Comparison of ENCODE assay signal across 1 cellular context in genomic region chr12:9066183-9066623, GRCh38.
TF ChIP-seq lines count a peak whose summit lies in the region.

No MANE protein-coding gene starts in this region.

TF ChIP-seq in HepG2, 621 proteins besides CTCF, POLR2A, EP300 and RAD21 (continued from another document and continues in another):
- TF ChIP-seq SALL2 (CRISPR knock-in tag; IDR thresholded peaks at IDR 0.05) (peak; percentile 78; the same call in 1 of the 2 replicates), RXRA (CRISPR knock-in tag; IDR thresholded peaks at IDR 0.05) (peak; percentile 44; the same call in 1 of the 2 replicates), ZNF276 (CRISPR knock-in tag; IDR thresholded peaks at IDR 0.05; ENCODE audit: low read depth) (no peak), THRA (CRISPR knock-in tag; IDR thresholded peaks at IDR 0.05; ENCODE audit: borderline replicate concordance) (no peak), MAZ (IDR thresholded peaks at IDR 0.05; ENCODE audit: borderline replicate concordance, low read depth, low read length) (no peak), MAZ (CRISPR knock-in tag; IDR thresholded peaks at IDR 0.05; ENCODE audit: low read depth) (no peak; the same call in 1 of the 2 replicates), ZBTB26 (CRISPR knock-in tag; IDR thresholded peaks at IDR 0.05; ENCODE audit: borderline replicate concordance) (no peak), ZNF691 (CRISPR knock-in tag; IDR thresholded peaks at IDR 0.05; ENCODE audit: borderline replicate concordance, low read depth) (0 out of 2 replicates have a peak, but pooled peaks have one; percentile 44), SKI (IDR thresholded peaks at IDR 0.05; ENCODE audit: partially characterized antibody) (no peak), FOXP1 (IDR thresholded peaks at IDR 0.05) (no peak), FOXP1 (CRISPR knock-in tag; IDR thresholded peaks at IDR 0.05) (no peak), KLF16 (CRISPR knock-in tag; IDR thresholded peaks at IDR 0.05) (0 out of 4 replicates have a peak, but pooled peaks of 1 of the 2 experiments have one; percentile 19), TEF (CRISPR knock-in tag; IDR thresholded peaks at IDR 0.05) (0 out of 2 replicates have a peak, but pooled peaks have one; percentile 10), ZKSCAN8 (CRISPR knock-in tag; IDR thresholded peaks at IDR 0.05; ENCODE audit: borderline replicate concordance) (no peak), RBFOX2 (IDR thresholded peaks at IDR 0.05; ENCODE audit: low read depth, low read length) (peak; percentile 84), TARDBP (CRISPR knock-in tag; IDR thresholded peaks at IDR 0.05) (peak; percentile 61; the same call in 1 of the 2 replicates), LRRFIP1 (CRISPR knock-in tag; conservative IDR thresholded peaks at IDR 0.05) (0 out of 2 replicates have a peak, but pooled peaks have one; percentile 57), HMGA1 (CRISPR knock-in tag; conservative IDR thresholded peaks at IDR 0.05) (no peak), AKNA (CRISPR knock-in tag; IDR thresholded peaks at IDR 0.05; ENCODE audit: borderline replicate concordance) (no peak), SNAI1 (CRISPR knock-in tag; IDR thresholded peaks at IDR 0.05; ENCODE audit: borderline replicate concordance) (no peak), MIER3 (CRISPR knock-in tag; IDR thresholded peaks at IDR 0.05; ENCODE audit: borderline replicate concordance) (no peak; the same call in none of the 2 replicates), ZNF34 (CRISPR knock-in tag; IDR thresholded peaks at IDR 0.05; ENCODE audit: borderline replicate concordance) (no peak), ZNF552 (CRISPR knock-in tag; IDR thresholded peaks at IDR 0.05; ENCODE audit: borderline replicate concordance) (peak; percentile 37; the same call in 1 of the 2 replicates), ZBTB4 (CRISPR knock-in tag; IDR thresholded peaks at IDR 0.05; ENCODE audit: borderline replicate concordance) (peak; percentile 92; the same call in 1 of the 2 replicates), POLR2G (IDR thresholded peaks at IDR 0.05; ENCODE audit: low read depth, low read length) (peak; percentile 95), SMAD1 (CRISPR knock-in tag; IDR thresholded peaks at IDR 0.05; ENCODE audit: borderline replicate concordance, low read depth) (no peak), KDM4B (CRISPR knock-in tag; IDR thresholded peaks at IDR 0.05) (peak; percentile 34; the same call in 1 of the 2 replicates), CAMTA2 (CRISPR knock-in tag; IDR thresholded peaks at IDR 0.05; ENCODE audit: borderline replicate concordance) (no peak), FOXA1 (IDR thresholded peaks at IDR 0.05) (no peak), FOXA1 (CRISPR knock-in tag; IDR thresholded peaks at IDR 0.05) (no peak), ZNF777 (CRISPR knock-in tag; IDR thresholded peaks at IDR 0.05) (peak; percentile 28; the same call in 1 of the 2 replicates), SOX6 (IDR thresholded peaks at IDR 0.05) (no peak), SOX6 (CRISPR knock-in tag; IDR thresholded peaks at IDR 0.05) (peak; percentile 37; the same call in 1 of the 2 replicates)
- TF ChIP-seq, protein P1, sequence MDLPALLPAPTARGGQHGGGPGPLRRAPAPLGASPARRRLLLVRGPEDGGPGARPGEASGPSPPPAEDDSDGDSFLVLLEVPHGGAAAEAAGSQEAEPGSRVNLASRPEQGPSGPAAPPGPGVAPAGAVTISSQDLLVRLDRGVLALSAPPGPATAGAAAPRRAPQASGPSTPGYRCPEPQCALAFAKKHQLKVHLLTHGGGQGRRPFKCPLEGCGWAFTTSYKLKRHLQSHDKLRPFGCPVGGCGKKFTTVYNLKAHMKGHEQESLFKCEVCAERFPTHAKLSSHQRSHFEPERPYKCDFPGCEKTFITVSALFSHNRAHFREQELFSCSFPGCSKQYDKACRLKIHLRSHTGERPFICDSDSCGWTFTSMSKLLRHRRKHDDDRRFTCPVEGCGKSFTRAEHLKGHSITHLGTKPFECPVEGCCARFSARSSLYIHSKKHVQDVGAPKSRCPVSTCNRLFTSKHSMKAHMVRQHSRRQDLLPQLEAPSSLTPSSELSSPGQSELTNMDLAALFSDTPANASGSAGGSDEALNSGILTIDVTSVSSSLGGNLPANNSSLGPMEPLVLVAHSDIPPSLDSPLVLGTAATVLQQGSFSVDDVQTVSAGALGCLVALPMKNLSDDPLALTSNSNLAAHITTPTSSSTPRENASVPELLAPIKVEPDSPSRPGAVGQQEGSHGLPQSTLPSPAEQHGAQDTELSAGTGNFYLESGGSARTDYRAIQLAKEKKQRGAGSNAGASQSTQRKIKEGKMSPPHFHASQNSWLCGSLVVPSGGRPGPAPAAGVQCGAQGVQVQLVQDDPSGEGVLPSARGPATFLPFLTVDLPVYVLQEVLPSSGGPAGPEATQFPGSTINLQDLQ (CRISPR knock-in tag; IDR thresholded peaks at IDR 0.05): no peak
- TF ChIP-seq, protein P2, sequence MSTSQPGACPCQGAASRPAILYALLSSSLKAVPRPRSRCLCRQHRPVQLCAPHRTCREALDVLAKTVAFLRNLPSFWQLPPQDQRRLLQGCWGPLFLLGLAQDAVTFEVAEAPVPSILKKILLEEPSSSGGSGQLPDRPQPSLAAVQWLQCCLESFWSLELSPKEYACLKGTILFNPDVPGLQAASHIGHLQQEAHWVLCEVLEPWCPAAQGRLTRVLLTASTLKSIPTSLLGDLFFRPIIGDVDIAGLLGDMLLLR (CRISPR knock-in tag; IDR thresholded peaks at IDR 0.05): no peak
- TF ChIP-seq, protein P3, sequence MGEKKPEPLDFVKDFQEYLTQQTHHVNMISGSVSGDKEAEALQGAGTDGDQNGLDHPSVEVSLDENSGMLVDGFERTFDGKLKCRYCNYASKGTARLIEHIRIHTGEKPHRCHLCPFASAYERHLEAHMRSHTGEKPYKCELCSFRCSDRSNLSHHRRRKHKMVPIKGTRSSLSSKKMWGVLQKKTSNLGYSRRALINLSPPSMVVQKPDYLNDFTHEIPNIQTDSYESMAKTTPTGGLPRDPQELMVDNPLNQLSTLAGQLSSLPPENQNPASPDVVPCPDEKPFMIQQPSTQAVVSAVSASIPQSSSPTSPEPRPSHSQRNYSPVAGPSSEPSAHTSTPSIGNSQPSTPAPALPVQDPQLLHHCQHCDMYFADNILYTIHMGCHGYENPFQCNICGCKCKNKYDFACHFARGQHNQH (CRISPR knock-in tag; IDR thresholded peaks at IDR 0.05): no peak; the same call in none of the 2 replicates
